Comparison of ENCODE assay signal across 19 cellular contexts in genomic region chr5:72251386-72251785, GRCh38.
"Had no signal": no experiment of that assay in that cellular context is flagged by ENCODE, and none has a peak within 500 bp of the region (broad histone marks: within the 10 kb centered on the region; RNA-seq: fewer than 3 reads in every experiment).

No MANE protein-coding gene starts in this region.

- H3K9me3 Mint-ChIP-seq: activated CD4-positive, alpha-beta memory T cell treated with anti-CD3 and anti-CD28 coated beads, Interleukin-2, amount 10 ng/mL, durations not matched to agents 7 days and 5 days; activated naive CD4-positive, alpha-beta T cell treated with anti-CD3 and anti-CD28 coated beads, Interleukin-2, amount 50 U/mL, for 24 hours; activated T-cell treated with anti-CD3 and anti-CD28 coated beads, Interleukin-2, amount 50 U/mL, for 24 hours; central memory CD8-positive, alpha-beta T cell; neural crest cell; type B pancreatic cell had no signal

- H3K27ac Mint-ChIP-seq: activated CD4-positive, alpha-beta memory T cell treated with anti-CD3 and anti-CD28 coated beads, Interleukin-2, amount 10 ng/mL, durations not matched to agents 7 days and 5 days; activated CD4-positive, alpha-beta T cell treated with anti-CD3 and anti-CD28 coated beads for 36 hours; activated naive CD4-positive, alpha-beta T cell treated with anti-CD3 and anti-CD28 coated beads, Interleukin-2, amount 50 U/mL, for 24 hours; activated T-cell treated with anti-CD3 and anti-CD28 coated beads, Interleukin-2, amount 50 U/mL, for 24 hours; type B pancreatic cell had no signal

- H3K27me3 ChIP-seq: body of pancreas, gastrocnemius medialis, sigmoid colon, spleen had no signal

- H3K9me3 ChIP-seq: body of pancreas, gastrocnemius medialis, lower lobe of right lung, sigmoid colon, spleen had no signal

- H3K27me3 Mint-ChIP-seq: activated CD4-positive, alpha-beta memory T cell treated with anti-CD3 and anti-CD28 coated beads, Interleukin-2, amount 10 ng/mL, durations not matched to agents 7 days and 5 days; activated CD4-positive, alpha-beta T cell treated with anti-CD3 and anti-CD28 coated beads for 36 hours; activated naive CD4-positive, alpha-beta T cell treated with anti-CD3 and anti-CD28 coated beads, Interleukin-2, amount 50 U/mL, for 24 hours; activated T-cell treated with anti-CD3 and anti-CD28 coated beads, Interleukin-2, amount 50 U/mL, for 24 hours; central memory CD8-positive, alpha-beta T cell; type B pancreatic cell had no signal

- H3K9ac ChIP-seq: parathyroid adenoma had no signal

- H3K36me3 ChIP-seq: gastrocnemius medialis, lower lobe of right lung, sigmoid colon had no signal

- DNase-seq: activated CD4-positive, alpha-beta memory T cell treated with anti-CD3 and anti-CD28 coated beads, Interleukin-2, amount 10 ng/mL, durations not matched to agents 7 days and 5 days; activated CD4-positive, alpha-beta T cell treated with anti-CD3 and anti-CD28 coated beads for 36 hours; activated effector memory CD4-positive, alpha-beta T cell treated with Interleukin-2 at 50 U/mL for 16 hours; activated T-cell treated with anti-CD3 and anti-CD28 coated beads, Interleukin-2, amount 50 U/mL, for 24 hours; body of pancreas; effector CD8-positive, alpha-beta T cell; gastrocnemius medialis; left colon; lower lobe of right lung; sigmoid colon; spleen; stimulated activated CD4-positive, alpha-beta T cell treated with anti-CD3 and anti-CD28 coated beads, Interleukin-1b, Interleukin-23, amount 100 ng/mL, for 48 hours; T-helper 1 cell; T1000 had no signal

- H2AFZ ChIP-seq: parathyroid adenoma had no signal

- H3K27ac ChIP-seq: body of pancreas, gastrocnemius medialis, lower lobe of right lung, parathyroid adenoma, spleen had no signal

- H3K4me3 Mint-ChIP-seq: activated CD4-positive, alpha-beta memory T cell treated with anti-CD3 and anti-CD28 coated beads, Interleukin-2, amount 10 ng/mL, durations not matched to agents 7 days and 5 days; activated CD4-positive, alpha-beta T cell treated with anti-CD3 and anti-CD28 coated beads for 36 hours; activated naive CD4-positive, alpha-beta T cell treated with anti-CD3 and anti-CD28 coated beads, Interleukin-2, amount 50 U/mL, for 24 hours; activated T-cell treated with anti-CD3 and anti-CD28 coated beads, Interleukin-2, amount 50 U/mL, for 24 hours; central memory CD8-positive, alpha-beta T cell; neural crest cell; type B pancreatic cell had no signal

- ATAC-seq: activated CD4-positive, alpha-beta T cell treated with anti-CD3 and anti-CD28 coated beads for 36 hours; body of pancreas; gastrocnemius medialis; left colon; lower lobe of right lung had no signal

- H3K4me3 ChIP-seq: body of pancreas, gastrocnemius medialis, lower lobe of right lung, sigmoid colon, spleen had no signal
